Comparison of ENCODE assay signal across 11 cellular contexts in the genomic region with DNA sequence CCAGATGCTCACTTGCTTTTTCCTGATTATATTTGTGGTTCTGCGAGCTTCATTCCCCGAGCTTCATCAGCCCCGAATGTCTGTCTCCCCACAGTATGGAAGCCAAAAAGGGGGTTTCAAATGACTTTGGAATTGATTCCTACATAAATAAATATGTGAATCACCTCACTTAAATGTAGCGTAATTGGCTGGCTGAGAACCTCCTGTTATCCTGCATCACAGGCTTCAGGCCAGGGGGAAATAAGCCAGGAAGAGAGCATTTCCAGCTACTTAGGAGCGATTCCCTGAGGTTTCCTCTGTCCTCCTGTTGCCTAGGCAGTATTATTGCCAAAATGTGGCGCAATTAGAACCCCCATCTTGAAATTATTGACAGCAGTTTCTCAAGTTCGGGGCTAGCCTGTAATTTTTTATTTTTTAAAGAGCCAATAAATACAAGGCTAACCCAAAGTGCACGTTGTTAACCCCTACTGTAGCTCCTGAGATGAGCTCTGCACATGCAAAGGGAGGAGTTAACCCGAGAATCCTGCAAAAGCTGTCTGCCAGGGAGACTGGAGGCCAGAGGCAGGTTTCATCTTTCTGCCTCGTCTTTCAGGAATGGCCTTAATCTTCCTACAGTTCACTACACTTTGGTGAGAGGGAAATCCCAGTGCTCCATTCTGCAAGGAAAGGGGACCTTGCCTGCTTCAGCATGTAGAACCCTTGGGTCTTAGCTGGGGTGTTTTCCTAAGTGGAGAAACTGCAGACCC.
A peak's percentile ranks its signal among the peaks of the same experiment; 100 is the strongest.
DNase-seq lines count a peak whose midpoint lies in the region; ATAC-seq, FAIRE-seq and TF ChIP-seq lines count a peak whose summit lies in the region.
"Had no signal": no experiment of that assay in that cellular context is flagged by ENCODE, and none has a peak within 500 bp of the region (broad histone marks: within the 10 kb centered on the region; RNA-seq: fewer than 3 reads in every experiment).

No MANE protein-coding gene starts in this region.

- no peak for FAIRE-seq in GM19239 (lab: Jason Lieb, UNC)

- TF ChIP-seq CTCF in astrocyte of the cerebellum (IDR thresholded peaks at IDR 0.05; ENCODE audit: low read depth, low read length, missing control alignments) (no peak), gastrocnemius medialis (IDR thresholded peaks at IDR 0.05 in 4 of 5, conservative IDR thresholded peaks at IDR 0.05 in 1 of 5) (no peak)

- no peak for TF ChIP-seq POLR2A in gastrocnemius medialis (IDR thresholded peaks at IDR 0.05)

- no peaks in the 10 kb centered on the region for H3K27me3 ChIP-seq in gastrocnemius medialis
- H3K27me3 ChIP-seq: ascending aorta had no signal

- H3K4me3 ChIP-seq in astrocyte of the cerebellum (ENCODE audit: low read depth, low read length), result no peak overlapping the region
- H3K4me3 ChIP-seq in gastrocnemius medialis, result peak overlapping the region in 1 of 4 donors; percentile 1
- H3K4me3 ChIP-seq: ascending aorta had no signal

- peak overlapping the region in 2 of 4 donors; percentile 17 to 25 for H3K27ac ChIP-seq in gastrocnemius medialis

- DNase-seq in GM04503 (ENCODE audit: low read depth) (peak; percentile 21), astrocyte of the cerebellum (ENCODE audit: low read depth) (peak; percentile 93), left cardiac atrium (peak; percentile 44), gastrocnemius medialis (peak; percentile 26 to 33), GM19239 (ENCODE audit: insufficient read length, low spot score) (no peak), NCI-H524 (lab: John Stamatoyannopoulos, UW) (no peak), T1000 (lab: John Stamatoyannopoulos, UW) (no peak)
- DNase-seq: activated T-cell treated with anti-CD3 and anti-CD28 coated beads, Interleukin-2, amount 50 U/mL, for 24 hours; NCI-H2171 treated with DMSO at 0.1 percent for 48 hours had no signal

- in situ Hi-C loops in astrocyte of the cerebellum (cut with HindIII; ENCODE audit: low sequenced_read_pairs) (loop anchor here (25.0 kb wide), 1 partner anchor 698 kb away; no protein-coding TSS in a partner anchor), gastrocnemius medialis (cut with MboI; ENCODE audit: low sequenced_read_pairs in 4 of 4) (loop anchor here (10.0 to 25.0 kb wide), 7 partner anchors 75 to 1198 kb away; no protein-coding TSS in a partner anchor)

- peaks cover 0 to 22% of the 10 kb centered on the region in 2 donors for H3K36me3 ChIP-seq in gastrocnemius medialis

- ATAC-seq in left cardiac atrium (peak; percentile 79 to 95), gastrocnemius medialis (peak; percentile 60 to 90), HG03432 (IDR thresholded peaks at IDR 0.05; ENCODE audit: unreplicated experiment) (no peak)

- H3K9me3 ChIP-seq in gastrocnemius medialis, result no peaks in the 10 kb centered on the region
- H3K9me3 ChIP-seq: ascending aorta had no signal

- intact Hi-C loops in left cardiac atrium (cut with DNase I) (loop anchor here in 1 of 2 donors (10.0 kb wide), 2 partner anchors 135 to 705 kb away; no protein-coding TSS in a partner anchor), gastrocnemius medialis (cut with DNase I; ENCODE audit: low total_unique reads) (no loop called here)

- H3K4me1 ChIP-seq in gastrocnemius medialis, result peaks cover 10 to 11% of the 10 kb centered on the region in 2 donors

Comparison
In these comparisons a context has a peak if more than half of its experiments do, and no peak if none do; other contexts are left out.
1. DNase-seq: peak in GM04503 (single experiment), astrocyte of the cerebellum (single experiment), left cardiac atrium (single experiment) and gastrocnemius medialis (2 of 2); none in GM19239 (single experiment), NCI-H524 (0 of 2) and T1000 (single experiment).